ENCODE assay signal across 25 cellular contexts in genomic region chr10:97451605-97452004, GRCh38.
"Had no signal": no experiment of that assay in that cellular context is flagged by ENCODE, and none has a peak within 500 bp of the region (broad histone marks: within the 10 kb centered on the region; RNA-seq: fewer than 3 reads in every experiment).

No MANE protein-coding gene starts in this region.

- H3K4me3 ChIP-seq: esophagus squamous epithelium, gastrocnemius medialis, lung, tibial artery had no signal

- H3K4me3 Mint-ChIP-seq: activated B cell treated with CpG ODN at 0.5 μM for 24 hours; activated CD8-positive, alpha-beta memory T cell treated with anti-CD3 and anti-CD28 coated beads, Interleukin-2, amount 10 ng/mL, durations not matched to agents 7 days and 5 days; activated CD8-positive, alpha-beta T cell treated with anti-CD3 and anti-CD28 coated beads for 36 hours; activated naive CD4-positive, alpha-beta T cell treated with anti-CD3 and anti-CD28 coated beads, Interleukin-2, amount 10 ng/mL, durations not matched to agents 7 days and 5 days; naive thymus-derived CD4-positive, alpha-beta T cell; T-helper 1 cell treated with Interleukin-12 subunit alpha and Interleukin-12 subunit beta and Interleukin-4 antibody, amounts not matched to agents 30 μg/mL and 1 μg/mL, for 36 hours had no signal

- H3K27me3 ChIP-seq: esophagus squamous epithelium, gastrocnemius medialis, tibial artery had no signal

- H3K27ac ChIP-seq: tibial artery had no signal

- DNase-seq: activated B cell treated with CpG ODN at 0.5 μM for 24 hours; activated CD4-positive, alpha-beta T cell treated with anti-CD3 and anti-CD28 coated beads for 4 hours; activated CD8-positive, alpha-beta memory T cell treated with anti-CD3 and anti-CD28 coated beads, Interleukin-2, amount 10 ng/mL, durations not matched to agents 7 days and 5 days; activated CD8-positive, alpha-beta T cell treated with anti-CD3 and anti-CD28 coated beads for 36 hours; activated effector memory CD4-positive, alpha-beta T cell treated with Interleukin-2 at 50 U/mL for 16 hours; activated naive CD4-positive, alpha-beta T cell treated with anti-CD3 and anti-CD28 coated beads, Interleukin-2, amount 10 ng/mL, durations not matched to agents 7 days and 5 days; activated T-cell treated with anti-CD3 and anti-CD28 coated beads for 4 hours; aorta; central memory CD4-positive, alpha-beta T cell; esophagus squamous epithelium; gastrocnemius medialis; head of caudate nucleus; naive thymus-derived CD4-positive, alpha-beta T cell; retina; stimulated activated CD4-positive, alpha-beta T cell treated with anti-CD3 and anti-CD28 coated beads, Interleukin-4, amount 100 ng/mL, for 24 hours; stimulated activated naive CD8-positive, alpha-beta T cell treated with anti-CD3 and anti-CD28 coated beads, Interleukin-15, Interleukin-2, amounts not matched to agents 100 U/mL and 50 U/mL, for 24 hours; substantia nigra; T1000; tibial artery had no signal

- H3K9me3 Mint-ChIP-seq: activated B cell treated with CpG ODN at 0.5 μM for 24 hours; activated CD8-positive, alpha-beta T cell treated with anti-CD3 and anti-CD28 coated beads for 36 hours; activated naive CD4-positive, alpha-beta T cell treated with anti-CD3 and anti-CD28 coated beads, Interleukin-2, amount 10 ng/mL, durations not matched to agents 7 days and 5 days; T-helper 1 cell treated with Interleukin-12 subunit alpha and Interleukin-12 subunit beta and Interleukin-4 antibody, amounts not matched to agents 30 μg/mL and 1 μg/mL, for 36 hours had no signal

- H3K9me3 ChIP-seq: esophagus squamous epithelium, gastrocnemius medialis, tibial artery had no signal

- H3K27ac Mint-ChIP-seq: activated B cell treated with CpG ODN at 0.5 μM for 24 hours; activated CD8-positive, alpha-beta memory T cell treated with anti-CD3 and anti-CD28 coated beads, Interleukin-2, amount 10 ng/mL, durations not matched to agents 7 days and 5 days; activated CD8-positive, alpha-beta T cell treated with anti-CD3 and anti-CD28 coated beads for 36 hours; brain; progenitor cell of endocrine pancreas had no signal

- H3K27me3 Mint-ChIP-seq: activated B cell treated with CpG ODN at 0.5 μM for 24 hours; activated CD8-positive, alpha-beta memory T cell treated with anti-CD3 and anti-CD28 coated beads, Interleukin-2, amount 10 ng/mL, durations not matched to agents 7 days and 5 days; activated CD8-positive, alpha-beta T cell treated with anti-CD3 and anti-CD28 coated beads for 36 hours; activated naive CD4-positive, alpha-beta T cell treated with anti-CD3 and anti-CD28 coated beads, Interleukin-2, amount 10 ng/mL, durations not matched to agents 7 days and 5 days; brain; naive thymus-derived CD4-positive, alpha-beta T cell; progenitor cell of endocrine pancreas had no signal

- ATAC-seq: activated CD8-positive, alpha-beta memory T cell treated with anti-CD3 and anti-CD28 coated beads, Interleukin-2, amount 10 ng/mL, durations not matched to agents 7 days and 5 days; activated CD8-positive, alpha-beta T cell treated with anti-CD3 and anti-CD28 coated beads for 36 hours; naive thymus-derived CD4-positive, alpha-beta T cell; stimulated activated naive CD8-positive, alpha-beta T cell treated with anti-CD3 and anti-CD28 coated beads, Interleukin-15, Interleukin-2, amounts not matched to agents 100 U/mL and 50 U/mL, for 24 hours had no signal

- FAIRE-seq: colon, islet of Langerhans had no signal
